Comparison of ENCODE assay signal across 17 cellular contexts in the genomic region with DNA sequence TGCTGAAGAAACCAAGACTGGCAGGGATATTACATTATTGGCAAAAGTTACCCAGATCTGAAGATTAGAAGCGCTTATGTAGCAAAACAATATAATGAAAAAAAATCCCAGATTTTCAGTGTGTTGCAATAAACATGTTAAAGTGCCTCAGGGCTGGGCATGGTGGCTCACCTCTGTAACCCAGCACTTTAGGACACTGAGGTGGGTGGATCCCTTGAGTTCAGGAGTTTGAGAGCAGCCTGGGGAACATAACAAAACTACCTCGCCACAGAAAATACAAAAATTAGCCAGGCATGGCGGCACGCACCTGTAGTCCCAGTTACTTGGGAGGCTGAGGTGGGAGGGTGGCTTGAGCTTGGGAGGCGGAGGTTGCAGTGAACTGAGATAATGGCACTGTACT. TPM values are rescaled to one million over a fixed set of nuclear protein-coding genes. Genes with fewer than 3 reads are reported as not detected.
DNase-seq lines count a peak whose midpoint lies in the region; ATAC-seq, FAIRE-seq and TF ChIP-seq lines count a peak whose summit lies in the region.
"Had no signal": no experiment of that assay in that cellular context is flagged by ENCODE, and none has a peak within 500 bp of the region (broad histone marks: within the 10 kb centered on the region; RNA-seq: fewer than 3 reads in every experiment).

No MANE protein-coding gene starts in this region.

- H2AK5ac ChIP-seq in H1 (ENCODE audit: low read depth, low read length), result no peak overlapping the region

- POLR2A ChIA-PET in CD4-positive, alpha-beta T cell (lab: Charles Lee), result no interaction called here
- POLR2A ChIA-PET in H1 (lab: Charles Lee; ENCODE audit: partially characterized antibody), result interaction anchor here (0.8 to 8.0 kb wide), 4 partner anchors 13 to 95 kb away, joined by 3 to 65 read pairs (median 6); no protein-coding TSS in a partner anchor

- H3K9me3 Mint-ChIP-seq in CD4-positive, alpha-beta T cell, result no peaks in the 10 kb centered on the region
- H3K9me3 Mint-ChIP-seq: activated T-helper 2 cell treated with anti-CD3 and anti-CD28 coated beads, Interferon-gamma antibody, Interleukin-2, Interleukin-4, amounts not matched to agents 10 μg/mL and 5 μg/mL and 100 μg/mL, durations not matched to agents 14 hours and 24 hours and 36 hours; neural crest cell had no signal

- H3K27me3 ChIP-seq in CD4-positive, alpha-beta T cell (ENCODE audit: control insufficient read depth, insufficient read depth, low read length), result no peaks in the 10 kb centered on the region
- H3K27me3 ChIP-seq in H1 (replicated peaks in 1 of 4; ENCODE audit: control insufficient read depth in 3 of 4, extremely low read depth in 1 of 4, insufficient read depth in 3 of 4, low read length in 3 of 4) (no peaks in the 10 kb centered on the region), ascending aorta (no peaks in the 10 kb centered on the region)
- H3K27me3 ChIP-seq: hepatocyte, spleen had no signal

- no peak overlapping the region for H3K14ac ChIP-seq in H1 (ENCODE audit: insufficient read length)

- H3K27ac Mint-ChIP-seq in CD4-positive, alpha-beta T cell, result no peak overlapping the region
- H3K27ac Mint-ChIP-seq: activated T-helper 2 cell treated with anti-CD3 and anti-CD28 coated beads, Interferon-gamma antibody, Interleukin-2, Interleukin-4, amounts not matched to agents 10 μg/mL and 5 μg/mL and 100 μg/mL, durations not matched to agents 14 hours and 24 hours and 36 hours had no signal

- no peak overlapping the region for H3K4me3 ChIP-seq in SK-N-MC
- H3K4me3 ChIP-seq in H1 (ENCODE audit: extremely low read depth in 1 of 4, insufficient read depth in 2 of 4, low read depth in 3 of 4, low read length in 4 of 4), result no peak overlapping the region
- H3K4me3 ChIP-seq in ascending aorta, result no peak overlapping the region
- H3K4me3 ChIP-seq: hepatocyte had no signal

- H3K18ac ChIP-seq in H1 (ENCODE audit: extremely low read depth, low read length), result no peak overlapping the region

- no peak for ATAC-seq in CD4-positive, alpha-beta T cell (ENCODE audit: poor library complexity)

- peak overlapping the region; percentile 12 for H3K4me3 Mint-ChIP-seq in CD4-positive, alpha-beta T cell
- H3K4me3 Mint-ChIP-seq: neural crest cell had no signal

- intact Hi-C loops in CD4-positive, alpha-beta T cell (cut with DNase I, micrococcal nuclease), result loop anchor here in 1 of 2 experiments (10.0 kb wide), 1 partner anchor 518 kb away; a partner anchor contains a TSS
- intact Hi-C loops in ascending aorta (cut with DNase I), result no loop called here

- H3K4ac ChIP-seq in H1 (replicated peaks; ENCODE audit: insufficient read length, low read depth, low read length), result no peak overlapping the region

- H4K91ac ChIP-seq in H1 (replicated peaks; ENCODE audit: insufficient read length, low read length), result no peak overlapping the region

- TF ChIP-seq CTCF in 22Rv1 (IDR thresholded peaks at IDR 0.05) (no peak), H1 (IDR thresholded peaks at IDR 0.05; ENCODE audit: control extremely low read depth in 1 of 3, insufficient read depth in 1 of 3, low read depth in 1 of 3, low read length in 3 of 3) (no peak), ascending aorta (IDR thresholded peaks at IDR 0.05) (no peak)
- no peak for TF ChIP-seq CTCF in CD4-positive, alpha-beta T cell (IDR thresholded peaks at IDR 0.05)

- WGBS in H1 (ENCODE audit: extremely low coverage in 1 of 2, insufficient coverage in 1 of 2, insufficient read length in 1 of 2, insufficient replicate concordance in 2 of 2, low coverage in 1 of 2, low lambda C conversion rate in 2 of 2, missing lambda C conversion rate in 1 of 2), 2 experiments, result 90% methylated on average over 5 of the region's 5 CpGs; no CpG with 5 or more reads in 1 of the 2 experiments

- no peak for TF ChIP-seq POLR2A in H1 (IDR thresholded peaks at IDR 0.05; ENCODE audit: control extremely low read depth in 1 of 2, low read depth in 2 of 2, low read length in 2 of 2)

- no peak overlapping the region for H2BK120ac ChIP-seq in H1 (replicated peaks; ENCODE audit: low read depth, low read length)

- CTCF ChIA-PET in CD4-positive, alpha-beta T cell (lab: Charles Lee), result no interaction called here
- CTCF ChIA-PET in H1 (lab: Charles Lee; ENCODE audit: partially characterized antibody), result no interaction called here

- H3K36me3 ChIP-seq in SK-N-MC (ENCODE audit: insufficient read depth, low read length), result peaks cover 92% of the 10 kb centered on the region
- peaks cover 14 to 90% (median 44%) of the 10 kb centered on the region in 4 experiments for H3K36me3 ChIP-seq in H1 (ENCODE audit: control insufficient read depth in 2 of 4, insufficient read depth in 4 of 4, low read length in 3 of 4)
- peaks cover 62 to 75% of the 10 kb centered on the region in 2 donors for H3K36me3 ChIP-seq in ascending aorta

- H3K4me1 Mint-ChIP-seq in CD4-positive, alpha-beta T cell (ENCODE audit: low read depth), result peaks cover 65% of the 10 kb centered on the region

- no peak overlapping the region for H2BK5ac ChIP-seq in H1 (ENCODE audit: low read depth, low read length)

- H2AFZ ChIP-seq in H1 (ENCODE audit: low read length), result no peak overlapping the region
- H2AFZ ChIP-seq: hepatocyte had no signal

- H3K4me1 ChIP-seq in H1 (replicated peaks in 1 of 4; ENCODE audit: control insufficient read depth in 3 of 4, insufficient read depth in 4 of 4, low read length in 3 of 4) (no peaks in the 10 kb centered on the region; a peak in 1 of 7 replicates), ascending aorta (peaks cover 16 to 36% of the 10 kb centered on the region in 2 donors)

- H3K23ac ChIP-seq in H1 (ENCODE audit: insufficient read length), result no peak overlapping the region

- peaks cover 92% of the 10 kb centered on the region for H3K36me3 Mint-ChIP-seq in CD4-positive, alpha-beta T cell (ENCODE audit: low read depth)

- no peak for TF ChIP-seq EP300 in H1 (IDR thresholded peaks at IDR 0.05; ENCODE audit: borderline replicate concordance in 1 of 2, low read depth in 2 of 2, low read length in 2 of 2)

- peak overlapping the region; percentile 22; the same call in 1 of the 2 replicates for H4K8ac ChIP-seq in H1 (ENCODE audit: extremely low read depth, insufficient read depth, low read length)

- H3K4me2 ChIP-seq in H1 (ENCODE audit: insufficient read depth in 1 of 2, low read depth in 2 of 2, low read length in 2 of 2), result no peak overlapping the region

- H3K9ac ChIP-seq in SK-N-MC (ENCODE audit: insufficient read length) (no peak overlapping the region), H1 (replicated peaks in 1 of 4; ENCODE audit: extremely low read depth in 1 of 4, low read depth in 3 of 4, low read length in 3 of 4) (no peak overlapping the region)

- FAIRE-seq in H1 (lab: Jason Lieb, UNC), result no peak
- FAIRE-seq: RCC 7860 had no signal

- peaks cover 34 to 92% of the 10 kb centered on the region in 2 experiments for H3K79me2 ChIP-seq in H1 (ENCODE audit: control insufficient read depth in 1 of 2, insufficient read depth in 2 of 2, low read length in 2 of 2)

- H4K5ac ChIP-seq in H1 (ENCODE audit: insufficient read length, low read depth, low read length), result no peak overlapping the region

- no peaks in the 10 kb centered on the region for H3K9me3 ChIP-seq in CD4-positive, alpha-beta T cell (ENCODE audit: control insufficient read depth, low read length)
- H3K9me3 ChIP-seq in SK-N-MC (ENCODE audit: low read depth, low read length) (no peaks in the 10 kb centered on the region), H1 (ENCODE audit: insufficient read depth in 2 of 2, low read depth in 1 of 2, low read length in 1 of 2) (no peaks in the 10 kb centered on the region), ascending aorta (no peaks in the 10 kb centered on the region)
- H3K9me3 ChIP-seq: spleen had no signal

- peaks cover 26 to 28% of the 10 kb centered on the region in 2 experiments for H4K20me1 ChIP-seq in H1 (replicated peaks in 1 of 2; ENCODE audit: control insufficient read depth in 1 of 2, insufficient read depth in 2 of 2, low read length in 2 of 2)

- H3K56ac ChIP-seq in H1 (replicated peaks; ENCODE audit: insufficient read length, low read depth, low read length), result no peak overlapping the region

- no peak overlapping the region for H2BK20ac ChIP-seq in H1 (ENCODE audit: low read length)

- H3K27ac ChIP-seq in 22Rv1 (peak overlapping the region; percentile 25; the same call in 1 of the 2 replicates), SK-N-MC (peak overlapping the region; percentile 71), H1 (ENCODE audit: low read depth, low read length) (no peak overlapping the region), ascending aorta (no peak overlapping the region)
- no peak overlapping the region for H3K27ac ChIP-seq in CD4-positive, alpha-beta T cell (ENCODE audit: low read depth, low read length)
- H3K27ac ChIP-seq: hepatocyte, spleen had no signal

- peaks cover 4% of the 10 kb centered on the region; the same call in 1 of the 2 replicates for H3K79me1 ChIP-seq in H1 (ENCODE audit: low read depth, low read length)

- H3K27me3 Mint-ChIP-seq in CD4-positive, alpha-beta T cell, result no peaks in the 10 kb centered on the region

- no peak for TF ChIP-seq RAD21 in H1 (IDR thresholded peaks at IDR 0.05 in 1 of 2, conservative IDR thresholded peaks at IDR 0.05 in 1 of 2; ENCODE audit: low read depth in 2 of 2, low read length in 2 of 2)

- no peak overlapping the region for H2BK15ac ChIP-seq in H1 (ENCODE audit: low read length)

- no peak for DNase-seq in CD4-positive, alpha-beta T cell
- DNase-seq in SK-N-MC (ENCODE audit: low read depth, low spot score), result no peak
- DNase-seq in H1 (ENCODE audit: low read depth in 1 of 2, low spot score in 2 of 2), result no peak
- no peak for DNase-seq in SIG-M5 (lab: John Stamatoyannopoulos, UW)
- no peak for DNase-seq in SKM-1 treated with dmso at 0.1 percent for 144 hours (lab: John Stamatoyannopoulos, UW; ENCODE audit: unreplicated experiment)
- DNase-seq in HuH-7.5 (ENCODE audit: low spot score), result no peak
- DNase-seq in ascending aorta (ENCODE audit: low spot score in 2 of 2), result no peak
- DNase-seq: activated CD4-positive, alpha-beta T cell treated with anti-CD3 and anti-CD28 coated beads, Interleukin-2, amount 50 U/mL, for 4 hours; amygdala; NCI-H187 treated with DMSO at 0.1 percent for 48 hours; NCI-H345; spleen had no signal

- H3K23me2 ChIP-seq in H1 (ENCODE audit: low read depth, low read length), result no peaks in the 10 kb centered on the region

- no peak overlapping the region for H2BK12ac ChIP-seq in H1 (ENCODE audit: low read depth, low read length)

RNA-seq across cellular contexts. Expression of a gene that starts 6.8 kb away (rescaled TPM):
- total RNA-seq in CD4-positive, alpha-beta T cell, result 100 to 1,000 TPM; 252 to 262 TPM
- total RNA-seq in H1 (2021; fragmentation: NEBNext Ultra II Directional; extraction: Animal tissue kit (Norgen Biotek cat#: 25700)), result 254 and 268 TPM in 2 replicates
- 214 and 286 TPM in 2 replicates for polyA plus RNA-seq in H1 (2011; rRNA removed)
- 246 TPM for polyA plus RNA-seq in H1 (2011; cell fraction: cytosol; rRNA removed)
- polyA plus RNA-seq in H1 (2011; cell fraction: nucleus; rRNA removed), result 286 TPM
- polyA plus RNA-seq in H1 (2012, experiment 1 of 2), result 183 to 222 TPM (median 202 TPM) in 4 replicates
- 68.0 TPM for polyA plus RNA-seq in H1 (2012, experiment 2 of 2)
- polyA plus RNA-seq in H1 (2013, experiment 1 of 2), result 185 TPM
- 175 TPM for polyA plus RNA-seq in H1 (2013, experiment 2 of 2)
- 453 and 460 TPM in 2 replicates for polyA minus RNA-seq in H1 (2011; rRNA and poly(A)+ RNA removed)
- polyA minus RNA-seq in H1 (2011; cell fraction: cytosol; rRNA and poly(A)+ RNA removed), result 181 TPM
- polyA minus RNA-seq in H1 (2011; cell fraction: nucleus; rRNA and poly(A)+ RNA removed), result 307 TPM
- 94.2 TPM for total RNA-seq in ascending aorta

RNA-seq across cellular contexts. Expression of a gene that starts 14.8 kb away (rescaled TPM):
- 10 to 100 TPM; 12.8 to 15.9 TPM for total RNA-seq in CD4-positive, alpha-beta T cell
- total RNA-seq in H1 (2021; fragmentation: NEBNext Ultra II Directional; extraction: Animal tissue kit (Norgen Biotek cat#: 25700)), result 35.4 and 42.6 TPM in 2 replicates
- polyA plus RNA-seq in H1 (2011; rRNA removed), result 12.0 and 15.8 TPM in 2 replicates
- polyA plus RNA-seq in H1 (2011; cell fraction: cytosol; rRNA removed), result 28.3 TPM
- 17.9 TPM for polyA plus RNA-seq in H1 (2011; cell fraction: nucleus; rRNA removed)
- 27.6 to 38.1 TPM (median 37.1 TPM) in 4 replicates for polyA plus RNA-seq in H1 (2012, experiment 1 of 2)
- 5.0 TPM for polyA plus RNA-seq in H1 (2012, experiment 2 of 2)
- 29.9 TPM for polyA plus RNA-seq in H1 (2013, experiment 1 of 2)
- polyA plus RNA-seq in H1 (2013, experiment 2 of 2), result 28.1 TPM
- 19.6 and 23.2 TPM in 2 replicates for polyA minus RNA-seq in H1 (2011; rRNA and poly(A)+ RNA removed)
- 16.4 TPM for polyA minus RNA-seq in H1 (2011; cell fraction: cytosol; rRNA and poly(A)+ RNA removed)
- 21.9 TPM for polyA minus RNA-seq in H1 (2011; cell fraction: nucleus; rRNA and poly(A)+ RNA removed)
- total RNA-seq in ascending aorta, result 15.5 TPM

Comparison
In these comparisons a context has a peak if more than half of its experiments do, and no peak if none do; other contexts are left out.
1. H3K27ac ChIP-seq: peak in 22Rv1 (single experiment) and SK-N-MC (single experiment); none in CD4-positive, alpha-beta T cell (single experiment), H1 (single experiment) and ascending aorta (0 of 2).